10 cellular contexts compared by ENCODE assay signal in the genomic region with DNA sequence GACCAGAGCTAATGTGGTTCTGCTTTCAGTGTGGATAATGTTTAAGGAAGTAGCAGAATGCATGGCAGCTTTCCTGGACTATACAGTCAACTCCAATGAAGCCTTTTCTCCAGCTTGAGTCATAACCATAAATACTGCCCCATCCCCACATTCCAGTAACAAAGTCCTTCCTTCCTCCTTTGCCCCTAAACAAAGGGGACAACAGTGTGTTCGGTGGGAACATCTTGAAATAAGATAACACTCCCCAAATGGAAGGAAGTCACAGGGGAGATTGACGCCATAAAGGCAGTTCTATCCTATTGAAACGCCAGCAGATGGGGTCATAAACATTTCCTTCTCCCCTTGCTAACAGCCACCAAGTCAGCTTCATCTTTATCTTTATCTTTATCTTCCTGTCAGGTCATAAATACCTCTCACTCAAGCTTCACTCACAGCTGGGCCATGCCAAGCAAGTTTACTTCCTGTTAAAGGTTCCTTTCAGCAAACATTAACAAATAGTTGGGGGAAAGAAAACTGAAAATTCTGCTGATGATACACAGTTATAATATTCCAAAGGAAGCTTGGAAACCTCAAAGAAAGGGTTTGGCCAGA.
DNase-seq lines count a peak whose midpoint lies in the region; ATAC-seq and TF ChIP-seq lines count a peak whose summit lies in the region.
"Had no signal": no experiment of that assay in that cellular context is flagged by ENCODE, and none has a peak within 500 bp of the region (broad histone marks: within the 10 kb centered on the region; RNA-seq: fewer than 3 reads in every experiment).

No MANE protein-coding gene starts in this region.

- peaks cover 2% of the 10 kb centered on the region for H3K36me3 Mint-ChIP-seq in activated naive CD4-positive, alpha-beta T cell treated with anti-CD3 and anti-CD28 coated beads, Interleukin-2, amount 50 U/mL, for 24 hours
- H3K36me3 Mint-ChIP-seq in endothelial cell (ENCODE audit: low read depth, unreplicated experiment), result no peaks in the 10 kb centered on the region
- peaks cover 6% of the 10 kb centered on the region for H3K36me3 Mint-ChIP-seq in stimulated activated effector memory CD8-positive, alpha-beta T cell treated with anti-CD3 and anti-CD28 coated beads, Interleukin-12 subunit alpha, Interleukin-12 subunit beta, amount 100 ng/mL, for 72 hours

- TF ChIP-seq CTCF in endothelial cell (IDR thresholded peaks at IDR 0.05; ENCODE audit: unreplicated experiment), result no peak

- no peaks in the 10 kb centered on the region for H3K9me3 Mint-ChIP-seq in activated naive CD4-positive, alpha-beta T cell treated with anti-CD3 and anti-CD28 coated beads, Interleukin-2, amount 50 U/mL, for 24 hours
- no peaks in the 10 kb centered on the region for H3K9me3 Mint-ChIP-seq in endothelial cell (ENCODE audit: unreplicated experiment)
- no peaks in the 10 kb centered on the region for H3K9me3 Mint-ChIP-seq in stimulated activated effector memory CD8-positive, alpha-beta T cell treated with anti-CD3 and anti-CD28 coated beads, Interleukin-12 subunit alpha, Interleukin-12 subunit beta, amount 100 ng/mL, for 72 hours

- ATAC-seq in stimulated activated effector memory CD8-positive, alpha-beta T cell treated with anti-CD3 and anti-CD28 coated beads, Interleukin-12 subunit alpha, Interleukin-12 subunit beta, amount 100 ng/mL, for 72 hours, result no peak
- no peak for ATAC-seq in HG03095 (IDR thresholded peaks at IDR 0.05; ENCODE audit: unreplicated experiment)
- no peak for ATAC-seq in GM18517 (IDR thresholded peaks at IDR 0.05; ENCODE audit: unreplicated experiment)

- peak overlapping the region; percentile 68 for H3K27ac Mint-ChIP-seq in activated naive CD4-positive, alpha-beta T cell treated with anti-CD3 and anti-CD28 coated beads, Interleukin-2, amount 50 U/mL, for 24 hours
- H3K27ac Mint-ChIP-seq in endothelial cell (ENCODE audit: unreplicated experiment), result peak overlapping the region; percentile 98
- H3K27ac Mint-ChIP-seq in stimulated activated effector memory CD8-positive, alpha-beta T cell treated with anti-CD3 and anti-CD28 coated beads, Interleukin-12 subunit alpha, Interleukin-12 subunit beta, amount 100 ng/mL, for 72 hours, result peak overlapping the region; percentile 38

- H3K4me3 Mint-ChIP-seq in activated naive CD4-positive, alpha-beta T cell treated with anti-CD3 and anti-CD28 coated beads, Interleukin-2, amount 50 U/mL, for 24 hours, result no peak overlapping the region
- H3K4me3 Mint-ChIP-seq in endothelial cell (ENCODE audit: unreplicated experiment), result peak overlapping the region; percentile 52
- no peak overlapping the region for H3K4me3 Mint-ChIP-seq in stimulated activated effector memory CD8-positive, alpha-beta T cell treated with anti-CD3 and anti-CD28 coated beads, Interleukin-12 subunit alpha, Interleukin-12 subunit beta, amount 100 ng/mL, for 72 hours

- H3K4me1 Mint-ChIP-seq in activated naive CD4-positive, alpha-beta T cell treated with anti-CD3 and anti-CD28 coated beads, Interleukin-2, amount 50 U/mL, for 24 hours, result peaks cover 82% of the 10 kb centered on the region
- peaks cover 68% of the 10 kb centered on the region for H3K4me1 Mint-ChIP-seq in endothelial cell (ENCODE audit: unreplicated experiment)
- H3K4me1 Mint-ChIP-seq in stimulated activated effector memory CD8-positive, alpha-beta T cell treated with anti-CD3 and anti-CD28 coated beads, Interleukin-12 subunit alpha, Interleukin-12 subunit beta, amount 100 ng/mL, for 72 hours, result peaks cover 57% of the 10 kb centered on the region

- no peaks in the 10 kb centered on the region for H3K27me3 Mint-ChIP-seq in activated naive CD4-positive, alpha-beta T cell treated with anti-CD3 and anti-CD28 coated beads, Interleukin-2, amount 50 U/mL, for 24 hours
- peaks cover 5% of the 10 kb centered on the region for H3K27me3 Mint-ChIP-seq in endothelial cell (ENCODE audit: unreplicated experiment)

- DNase-seq in activated naive CD4-positive, alpha-beta T cell treated with anti-CD3 and anti-CD28 coated beads, Interleukin-2, amount 50 U/mL, for 16 hours, result no peak
- peak; percentile 20 for DNase-seq in NOMO-1 treated with dmso at 0.1 percent for 144 hours (lab: John Stamatoyannopoulos, UW; ENCODE audit: unreplicated experiment)
- DNase-seq in endothelial cell (ENCODE audit: low spot score), result no peak
- DNase-seq in stimulated activated effector memory CD8-positive, alpha-beta T cell treated with anti-CD3 and anti-CD28 coated beads, Interleukin-12 subunit alpha, Interleukin-12 subunit beta, amount 100 ng/mL, for 72 hours (ENCODE audit: low spot score in 2 of 2), result no peak
- no peak for DNase-seq in NCI-H524 (lab: John Stamatoyannopoulos, UW)
- DNase-seq: BE2C; central memory CD4-positive, alpha-beta T cell had no signal

Comparison
In these comparisons a context has a peak if more than half of its experiments do, and no peak if none do; other contexts are left out.
1. H3K27ac Mint-ChIP-seq: peak in every context shown above with its lines; median percentile 98 in endothelial cell; 68 in activated naive CD4-positive, alpha-beta T cell treated with anti-CD3 and anti-CD28 coated beads, Interleukin-2, amount 50 U/mL, for 24 hours; 38 in stimulated activated effector memory CD8-positive, alpha-beta T cell treated with anti-CD3 and anti-CD28 coated beads, Interleukin-12 subunit alpha, Interleukin-12 subunit beta, amount 100 ng/mL, for 72 hours.